Comparison of ENCODE assay signal across 8 cellular contexts in the genomic region with DNA sequence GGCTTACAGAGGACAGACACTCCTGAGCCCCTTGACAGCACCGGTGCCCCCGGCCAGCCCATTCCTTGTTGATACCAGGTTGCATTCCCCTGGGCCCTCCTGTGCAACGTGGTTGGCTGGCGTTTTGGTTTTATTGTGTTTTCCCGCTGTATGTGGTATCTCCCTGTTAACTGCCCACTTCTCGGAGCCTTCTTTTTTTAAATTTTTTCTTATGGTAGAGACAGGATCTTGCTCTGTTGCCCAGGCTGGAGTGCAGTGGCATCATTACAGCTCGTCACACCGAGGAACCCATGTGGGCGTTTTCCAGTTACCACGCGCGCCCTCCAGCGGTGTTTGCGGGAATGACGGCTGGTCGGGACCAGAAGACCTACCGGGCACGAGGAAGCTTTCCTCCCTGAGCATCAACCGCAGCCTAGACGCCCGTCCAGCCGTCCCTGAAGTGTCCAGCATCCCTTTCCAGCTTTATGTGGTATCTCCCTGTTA. TPM values are rescaled to one million over a fixed set of nuclear protein-coding genes. Genes with fewer than 3 reads are reported as not detected.
DNase-seq lines count a peak whose midpoint lies in the region; ATAC-seq, FAIRE-seq and TF ChIP-seq lines count a peak whose summit lies in the region.

No MANE protein-coding gene starts in this region.

- intact Hi-C loops in left cardiac atrium (cut with DNase I): no loop called here

- ATAC-seq in left cardiac atrium (peak; percentile 40 to 44), HG03039 (IDR thresholded peaks at IDR 0.05; ENCODE audit: unreplicated experiment) (no peak)

- TF ChIP-seq CTCF in D721Med (IDR thresholded peaks at IDR 0.05; ENCODE audit: insufficient read depth, missing control alignments): peak; percentile 60

- DNase-seq in D721Med (ENCODE audit: insufficient read length, low spot score): peak; percentile 44
- peak; percentile 97 for DNase-seq in HuH-7 (ENCODE audit: low spot score)
- DNase-seq in SKM-1 (lab: John Stamatoyannopoulos, UW; ENCODE audit: unreplicated experiment): peak; percentile 50
- DNase-seq in activated naive CD4-positive, alpha-beta T cell treated with Interleukin-2 at 50 U/mL for 16 hours: peak; percentile 85
- DNase-seq in left cardiac atrium: peak; percentile 54
- DNase-seq in stimulated activated CD4-positive, alpha-beta T cell treated with anti-CD3 and anti-CD28 coated beads, Interleukin-15, amount 100 ng/mL, for 24 hours: peak; percentile 91
- DNase-seq in GF-D8 (lab: John Stamatoyannopoulos, UW): no peak

- FAIRE-seq in D721Med (lab: Jason Lieb, UNC): no peak

RNA-seq across cellular contexts. Expression of gene ZFAND2A, which starts 16.9 kb away (rescaled TPM):
- 10 to 100 TPM in 1 of 2 donors, 1 to 10 TPM in 1; 9.8 to 16.7 TPM for total RNA-seq in left cardiac atrium

RNA-seq across cellular contexts. Expression of gene UNCX, which starts 55.7 kb away (rescaled TPM):
- total RNA-seq in left cardiac atrium: not detected
